8 cellular contexts compared by ENCODE assay signal in genomic region chr1:204493145-204493881, GRCh38. TPM values are rescaled to one million over a fixed set of nuclear protein-coding genes. Genes with fewer than 3 reads are reported as not detected.
A peak's percentile ranks its signal among the peaks of the same experiment; 100 is the strongest.
DNase-seq lines count a peak whose midpoint lies in the region; ATAC-seq and TF ChIP-seq lines count a peak whose summit lies in the region.

No MANE protein-coding gene starts in this region.

- peaks cover 19% of the 10 kb centered on the region for H4K20me1 ChIP-seq in Loucy (ENCODE audit: insufficient read depth, low read length, poor library complexity, severe bottlenecking)

- no peak overlapping the region for H2AFZ ChIP-seq in Loucy (ENCODE audit: low read length)

- H3K4me2 ChIP-seq in Loucy (ENCODE audit: low read depth, low read length, poor library complexity, severe bottlenecking), result peak overlapping the region; percentile 97

- peak; percentile 50 for ATAC-seq in omental fat pad (ENCODE audit: low FRiP score)
- no peak for ATAC-seq in HG02763 (IDR thresholded peaks at IDR 0.05; ENCODE audit: unreplicated experiment)
- ATAC-seq in HG02571 (IDR thresholded peaks at IDR 0.05; ENCODE audit: unreplicated experiment), result no peak

- H3K4me3 Mint-ChIP-seq in activated T-helper 1 cell treated with anti-CD3 and anti-CD28 coated beads, Interleukin-12 subunit alpha, Interleukin-12 subunit beta, Interleukin-2, Interleukin-4 antibody, amounts not matched to agents 30 ng/mL and 10 ng/mL and 1 ng/mL, durations not matched to agents 14 hours and 24 hours and 36 hours, result peak overlapping the region; percentile 95

- peak overlapping the region; percentile 84 for H3K4me3 ChIP-seq in Loucy (ENCODE audit: low read length, poor library complexity, severe bottlenecking)

- H3K27me3 ChIP-seq in Loucy (ENCODE audit: insufficient read depth, low read length, poor library complexity, severe bottlenecking), result no peaks in the 10 kb centered on the region

- H3F3A ChIP-seq in Loucy (ENCODE audit: low read depth), result no peaks in the 10 kb centered on the region

- peaks cover 54% of the 10 kb centered on the region for H3K79me2 ChIP-seq in Loucy (ENCODE audit: insufficient read depth, low read length)

- intact Hi-C loops in activated T-helper 1 cell treated with anti-CD3 and anti-CD28 coated beads, Interleukin-12 subunit alpha, Interleukin-12 subunit beta, Interleukin-2, Interleukin-4 antibody, amounts not matched to agents 30 ng/mL and 10 ng/mL and 1 ng/mL, durations not matched to agents 14 hours and 24 hours and 36 hours (cut with micrococcal nuclease), result no loop called here

- H3K4me1 ChIP-seq in Loucy (ENCODE audit: insufficient read depth, low read length, poor library complexity, severe bottlenecking), result peaks cover 51% of the 10 kb centered on the region

- H3K27ac Mint-ChIP-seq in activated T-helper 1 cell treated with anti-CD3 and anti-CD28 coated beads, Interleukin-12 subunit alpha, Interleukin-12 subunit beta, Interleukin-2, Interleukin-4 antibody, amounts not matched to agents 30 ng/mL and 10 ng/mL and 1 ng/mL, durations not matched to agents 14 hours and 24 hours and 36 hours, result peak overlapping the region; percentile 85

- no peaks in the 10 kb centered on the region for H3K9me2 ChIP-seq in Loucy (replicated peaks; ENCODE audit: low read depth, low read length)

- no peaks in the 10 kb centered on the region for H3K9me3 Mint-ChIP-seq in activated T-helper 1 cell treated with anti-CD3 and anti-CD28 coated beads, Interleukin-12 subunit alpha, Interleukin-12 subunit beta, Interleukin-2, Interleukin-4 antibody, amounts not matched to agents 30 ng/mL and 10 ng/mL and 1 ng/mL, durations not matched to agents 14 hours and 24 hours and 36 hours

- no peaks in the 10 kb centered on the region for H3K36me3 ChIP-seq in Loucy (ENCODE audit: insufficient read depth, low read length)

- peaks cover 64% of the 10 kb centered on the region for H3K4me1 Mint-ChIP-seq in activated T-helper 1 cell treated with anti-CD3 and anti-CD28 coated beads, Interleukin-12 subunit alpha, Interleukin-12 subunit beta, Interleukin-2, Interleukin-4 antibody, amounts not matched to agents 30 ng/mL and 10 ng/mL and 1 ng/mL, durations not matched to agents 14 hours and 24 hours and 36 hours (ENCODE audit: low read depth)

- no peak for TF ChIP-seq CTCF in Loucy (conservative IDR thresholded peaks at IDR 0.05; ENCODE audit: low read length)
- TF ChIP-seq CTCF in omental fat pad (IDR thresholded peaks at IDR 0.05), result no peak

- peaks cover 12% of the 10 kb centered on the region for H3K36me3 Mint-ChIP-seq in activated T-helper 1 cell treated with anti-CD3 and anti-CD28 coated beads, Interleukin-12 subunit alpha, Interleukin-12 subunit beta, Interleukin-2, Interleukin-4 antibody, amounts not matched to agents 30 ng/mL and 10 ng/mL and 1 ng/mL, durations not matched to agents 14 hours and 24 hours and 36 hours (ENCODE audit: low read depth)

- no peaks in the 10 kb centered on the region for H3K9me3 ChIP-seq in Loucy (ENCODE audit: insufficient read depth, low read depth, low read length)

- peak; percentile 77 for DNase-seq in Daoy (ENCODE audit: low read depth)
- DNase-seq in activated T-helper 1 cell treated with anti-CD3 and anti-CD28 coated beads, Interleukin-12 subunit alpha, Interleukin-12 subunit beta, Interleukin-2, Interleukin-4 antibody, amounts not matched to agents 30 ng/mL and 10 ng/mL and 1 ng/mL, durations not matched to agents 14 hours and 24 hours and 36 hours (ENCODE audit: low spot score), result no peak
- peak; percentile 27 for DNase-seq in glomerular visceral epithelial cell (ENCODE audit: extremely low spot score)
- DNase-seq in omental fat pad (ENCODE audit: low spot score), result no peak
- DNase-seq in retina, result no peak

- H3K27me3 Mint-ChIP-seq in activated T-helper 1 cell treated with anti-CD3 and anti-CD28 coated beads, Interleukin-12 subunit alpha, Interleukin-12 subunit beta, Interleukin-2, Interleukin-4 antibody, amounts not matched to agents 30 ng/mL and 10 ng/mL and 1 ng/mL, durations not matched to agents 14 hours and 24 hours and 36 hours (ENCODE audit: insufficient read depth), result no peaks in the 10 kb centered on the region

- H3K9ac ChIP-seq in Loucy (ENCODE audit: low read depth, low read length, poor library complexity, severe bottlenecking), result peak overlapping the region; percentile 91

RNA-seq across cellular contexts. Expression of gene PIK3C2B, which starts 1.3 kb away (rescaled TPM):
- 0.54 and 0.91 TPM in 2 replicates for total RNA-seq in Daoy (2014; rRNA removed; shearing (Covaris generic))
- 21.8 and 24.1 TPM in 2 replicates for total RNA-seq in activated T-helper 1 cell treated with anti-CD3 and anti-CD28 coated beads, Interleukin-12 subunit alpha, Interleukin-12 subunit beta, Interleukin-2, Interleukin-4 antibody, amounts not matched to agents 30 ng/mL and 10 ng/mL and 1 ng/mL, durations not matched to agents 14 hours and 24 hours and 36 hours
- total RNA-seq in omental fat pad, result 10 to 100 TPM; 17.2 to 42.4 (median 31.6) TPM

RNA-seq across cellular contexts. Expression of gene MDM4, which starts 22.9 kb away (rescaled TPM):
- total RNA-seq in Daoy (2014; rRNA removed; shearing (Covaris generic)), result 12.7 and 15.0 TPM in 2 replicates
- total RNA-seq in activated T-helper 1 cell treated with anti-CD3 and anti-CD28 coated beads, Interleukin-12 subunit alpha, Interleukin-12 subunit beta, Interleukin-2, Interleukin-4 antibody, amounts not matched to agents 30 ng/mL and 10 ng/mL and 1 ng/mL, durations not matched to agents 14 hours and 24 hours and 36 hours, result 75.5 and 80.3 TPM in 2 replicates
- total RNA-seq in omental fat pad, result 10 to 100 TPM; 56.9 to 96.3 (median 71.5) TPM

Comparison
In these comparisons a context has a peak if more than half of its experiments do, and no peak if none do; other contexts are left out.
1. DNase-seq: peak in Daoy (single experiment) and glomerular visceral epithelial cell (single experiment); none in activated T-helper 1 cell treated with anti-CD3 and anti-CD28 coated beads, Interleukin-12 subunit alpha, Interleukin-12 subunit beta, Interleukin-2, Interleukin-4 antibody, amounts not matched to agents 30 ng/mL and 10 ng/mL and 1 ng/mL, durations not matched to agents 14 hours and 24 hours and 36 hours (single experiment), omental fat pad (single experiment) and retina (single experiment).